ENCODE assay signal across 1 cellular context in the genomic region with DNA sequence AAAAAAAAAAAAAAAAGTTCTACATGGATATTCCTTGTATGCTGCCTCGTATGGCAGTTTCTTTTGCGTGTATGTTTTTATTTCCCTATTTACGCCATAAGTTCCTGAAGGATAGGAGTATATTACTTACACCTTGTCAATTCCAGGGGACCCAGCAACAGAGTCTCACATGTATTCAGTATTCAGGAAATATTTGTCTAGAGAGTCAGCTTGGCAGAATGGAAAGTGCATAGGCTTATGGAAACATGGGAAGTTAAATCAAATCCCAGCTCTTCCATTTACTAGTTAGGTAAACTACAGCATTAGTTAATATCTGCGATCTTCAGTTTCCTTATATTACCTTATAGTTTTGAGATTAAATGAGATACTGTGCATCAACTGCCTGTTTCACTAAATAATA.
TF ChIP-seq lines count a peak whose summit lies in the region.

No MANE protein-coding gene starts in this region.

TF ChIP-seq in IMR-90, 13 proteins besides CTCF, POLR2A, EP300 and RAD21:
- TF ChIP-seq, protein P1, sequence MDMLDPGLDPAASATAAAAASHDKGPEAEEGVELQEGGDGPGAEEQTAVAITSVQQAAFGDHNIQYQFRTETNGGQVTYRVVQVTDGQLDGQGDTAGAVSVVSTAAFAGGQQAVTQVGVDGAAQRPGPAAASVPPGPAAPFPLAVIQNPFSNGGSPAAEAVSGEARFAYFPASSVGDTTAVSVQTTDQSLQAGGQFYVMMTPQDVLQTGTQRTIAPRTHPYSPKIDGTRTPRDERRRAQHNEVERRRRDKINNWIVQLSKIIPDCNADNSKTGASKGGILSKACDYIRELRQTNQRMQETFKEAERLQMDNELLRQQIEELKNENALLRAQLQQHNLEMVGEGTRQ (IDR thresholded peaks at IDR 0.05; ENCODE audit: low read depth, low read length): no peak
- no peak for TF ChIP-seq FOS (IDR thresholded peaks at IDR 0.05; ENCODE audit: low read depth, low read length)
- TF ChIP-seq CHD1 (IDR thresholded peaks at IDR 0.05; ENCODE audit: low read depth, low read length): no peak
- TF ChIP-seq MAFK (IDR thresholded peaks at IDR 0.05; ENCODE audit: low read depth, low read length): no peak
- no peak for TF ChIP-seq SMC3 (IDR thresholded peaks at IDR 0.05; ENCODE audit: low read depth, low read length)
- TF ChIP-seq MAZ (IDR thresholded peaks at IDR 0.05; ENCODE audit: borderline replicate concordance, low read depth, low read length): no peak
- no peak for TF ChIP-seq NFE2L2 (IDR thresholded peaks at IDR 0.05; ENCODE audit: low read depth, low read length)
- TF ChIP-seq RCOR1 (IDR thresholded peaks at IDR 0.05; ENCODE audit: insufficient replicate concordance, low read length): no peak
- no peak for TF ChIP-seq RFX5 (IDR thresholded peaks at IDR 0.05; ENCODE audit: low read depth, low read length)
- TF ChIP-seq BHLHE40 (IDR thresholded peaks at IDR 0.05; ENCODE audit: low read depth, low read length): no peak
- no peak for TF ChIP-seq MXI1 (IDR thresholded peaks at IDR 0.05; ENCODE audit: borderline replicate concordance, low read depth, low read length)
- no peak for TF ChIP-seq CEBPB (IDR thresholded peaks at IDR 0.05; ENCODE audit: low read depth, low read length)
- TF ChIP-seq ELK1 (IDR thresholded peaks at IDR 0.05; ENCODE audit: borderline replicate concordance, low read depth, low read length): no peak
